In the genomic region with DNA sequence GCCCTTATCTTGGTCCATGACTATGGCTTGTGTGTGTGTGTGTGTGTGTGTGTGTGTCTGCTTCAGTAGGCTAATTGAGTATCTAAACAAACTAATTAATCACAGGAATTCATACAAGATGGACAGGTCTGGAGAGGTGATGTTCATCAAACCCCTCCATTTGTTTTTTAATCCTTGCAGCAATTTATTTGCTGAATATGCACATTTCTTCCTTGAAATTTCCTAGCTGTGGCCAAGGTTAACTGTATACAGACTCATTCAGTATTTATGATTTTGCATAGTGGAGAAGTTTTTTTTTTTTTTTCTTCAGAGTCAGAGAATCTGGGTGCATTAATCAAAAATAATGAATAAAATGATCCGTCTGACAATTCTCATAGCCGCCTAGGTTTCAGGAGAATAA, we compare ENCODE assay signal across 8 cellular contexts.
"Had no signal": no experiment of that assay in that cellular context is flagged by ENCODE, and none has a peak within 500 bp of the region (broad histone marks: within the 10 kb centered on the region; RNA-seq: fewer than 3 reads in every experiment).

No MANE protein-coding gene starts in this region.

- H3K36me3 ChIP-seq: HAP-1 had no signal

- H3K27ac ChIP-seq: HL-60 had no signal

- H3K9me3 ChIP-seq: HAP-1 had no signal

- H3K4me3 ChIP-seq: GM23338, HAP-1 had no signal

- DNase-seq: H7, HFFc6, Kasumi-1, KG1 had no signal

- H3K4me1 ChIP-seq: HAP-1 had no signal

- ATAC-seq: GM23338, HCT116 had no signal

- H3K4me2 ChIP-seq: GM23338 had no signal
